In genomic region chr2:164625378-164625971, GRCh38 we compare ENCODE assay signal across 18 cellular contexts. TPM values are rescaled to one million over a fixed set of nuclear protein-coding genes. Genes with fewer than 3 reads are reported as not detected.
A peak's percentile ranks its signal among the peaks of the same experiment; 100 is the strongest.
DNase-seq lines count a peak whose midpoint lies in the region; TF ChIP-seq lines count a peak whose summit lies in the region.
"Had no signal": no experiment of that assay in that cellular context is flagged by ENCODE, and none has a peak within 500 bp of the region (broad histone marks: within the 10 kb centered on the region; RNA-seq: fewer than 3 reads in every experiment).

No MANE protein-coding gene starts in this region.

- peaks cover 2 to 17% (median 3%) of the 10 kb centered on the region in 7 donors for H3K9me3 Mint-ChIP-seq in CD14-positive monocyte
- H3K9me3 Mint-ChIP-seq: WTC11 had no signal

- DNase-seq in EL (peak; percentile 69), NCI-H226 (peak; percentile 39), epithelial cell of esophagus (ENCODE audit: low read depth) (peak; percentile 79), osteoblast (ENCODE audit: insufficient read length, low spot score, missing footprints) (peak; percentile 51), CD14-positive monocyte (ENCODE audit: low spot score) (no peak), NCI-H1105 treated with DMSO at 0.1 percent for 48 hours (lab: John Stamatoyannopoulos, UW) (no peak)
- DNase-seq in central memory CD4-positive, alpha-beta T cell, result no peak
- DNase-seq: adrenal gland, H7, NCI-H1694, NCI-H446, SIG-M5, spleen, T-helper 17 cell had no signal

- H3K4me3 ChIP-seq in epithelial cell of esophagus (ENCODE audit: low read length) (no peak overlapping the region), osteoblast (ENCODE audit: insufficient read depth, low read length) (no peak overlapping the region)
- H3K4me3 ChIP-seq: adrenal gland, BLaER1, spleen had no signal

- no peaks in the 10 kb centered on the region for H3K27me3 ChIP-seq in osteoblast (ENCODE audit: insufficient read depth, low read length)
- H3K27me3 ChIP-seq: adrenal gland, BLaER1 had no signal

- no peak overlapping the region for H3K27ac Mint-ChIP-seq in CD14-positive monocyte
- H3K27ac Mint-ChIP-seq: T-helper 17 cell had no signal

- no peaks in the 10 kb centered on the region for H3K9me3 ChIP-seq in osteoblast (ENCODE audit: low read depth, low read length)
- H3K9me3 ChIP-seq: adrenal gland had no signal

- no peak overlapping the region for H3K4me3 Mint-ChIP-seq in CD14-positive monocyte
- H3K4me3 Mint-ChIP-seq: T-helper 17 cell, WTC11 had no signal

- TF ChIP-seq CTCF in epithelial cell of esophagus (IDR thresholded peaks at IDR 0.05; ENCODE audit: insufficient read depth, low read depth, low read length, missing control alignments) (no peak), osteoblast (IDR thresholded peaks at IDR 0.05; ENCODE audit: extremely low read depth, low read depth, low read length) (no peak), CD14-positive monocyte (IDR thresholded peaks at IDR 0.05) (no peak)

- no peaks in the 10 kb centered on the region for H3K36me3 Mint-ChIP-seq in CD14-positive monocyte
- H3K36me3 Mint-ChIP-seq: WTC11 had no signal

- intact Hi-C loops in CD14-positive monocyte (cut with micrococcal nuclease), result no loop called here

- no peak overlapping the region for H3K4me2 ChIP-seq in osteoblast (ENCODE audit: insufficient read depth, low read length)
- H3K4me2 ChIP-seq: BLaER1, KMS-11 had no signal

- no peaks in the 10 kb centered on the region for H4K20me1 ChIP-seq in osteoblast (ENCODE audit: insufficient read depth, low read length)
- H4K20me1 ChIP-seq: BLaER1 had no signal

- H3K27me3 Mint-ChIP-seq in CD14-positive monocyte (ENCODE audit: low read depth in 3 of 3), result peaks cover 22 to 36% (median 36%) of the 10 kb centered on the region in 3 donors

- H3K4me1 ChIP-seq in osteoblast (ENCODE audit: insufficient read depth, low read length), result peaks cover 25% of the 10 kb centered on the region
- H3K4me1 ChIP-seq: BLaER1 had no signal

- H3K36me3 ChIP-seq in osteoblast (ENCODE audit: insufficient read depth, low read length), result no peaks in the 10 kb centered on the region
- H3K36me3 ChIP-seq: adrenal gland, BLaER1, spleen had no signal

- H3K27ac ChIP-seq in osteoblast (ENCODE audit: low read depth, low read length), result peak overlapping the region; percentile 17
- H3K27ac ChIP-seq: adrenal gland, BLaER1, KMS-11, spleen had no signal

- peaks cover 3% of the 10 kb centered on the region for H3K4me1 Mint-ChIP-seq in CD14-positive monocyte

- H2AFZ ChIP-seq in osteoblast (ENCODE audit: low read length), result no peak overlapping the region

- no peaks in the 10 kb centered on the region for H3K79me2 ChIP-seq in osteoblast (ENCODE audit: insufficient read depth, low read length)

RNA-seq across cellular contexts. Expression of gene GRB14, which starts 4.2 kb away (rescaled TPM):
- total RNA-seq in osteoblast, result 0.72 and 0.88 TPM in 2 replicates
- polyA plus RNA-seq in CD14-positive monocyte, result under 1 TPM; 0.20 to 0.28 TPM
- total RNA-seq: activated CD8-positive, alpha-beta memory T cell treated with anti-CD3 and anti-CD28 coated beads for 36 hours had no signal

Comparison
In these comparisons a context has a peak if more than half of its experiments do, and no peak if none do; other contexts are left out.
1. DNase-seq: peak in EL (single experiment), NCI-H226 (single experiment), epithelial cell of esophagus (single experiment) and osteoblast (single experiment); none in CD14-positive monocyte (single experiment), central memory CD4-positive, alpha-beta T cell (single experiment) and NCI-H1105 treated with DMSO at 0.1 percent for 48 hours (single experiment).